In genomic region chrX:107678957-107679740, GRCh38 we compare ENCODE assay signal across 8 cellular contexts. TPM values are rescaled to one million over a fixed set of nuclear protein-coding genes. Genes with fewer than 3 reads are reported as not detected.
A peak's percentile ranks its signal among the peaks of the same experiment; 100 is the strongest.
DNase-seq lines count a peak whose midpoint lies in the region; ATAC-seq and TF ChIP-seq lines count a peak whose summit lies in the region.

No MANE protein-coding gene starts in this region.

- DNase-seq in DMS53 treated with DMSO at 0.1 percent for 48 hours (lab: John Stamatoyannopoulos, UW; ENCODE audit: unreplicated experiment), result peak; percentile 8
- peak; percentile 78 for DNase-seq in M059J (ENCODE audit: low read depth)
- peak; percentile 38 for DNase-seq in activated T-cell treated with anti-CD3 and anti-CD28 coated beads for 1 hour (ENCODE audit: low read depth)
- DNase-seq in fibroblast of pulmonary artery (ENCODE audit: low read depth), result peak; percentile 87
- DNase-seq in stimulated activated CD4-positive, alpha-beta T cell treated with anti-CD3 and anti-CD28 coated beads, Interleukin-4, amount 100 ng/mL, for 1 hour, result peak; percentile 52
- no peak for DNase-seq in inferior parietal cortex (ENCODE audit: extremely low spot score)
- DNase-seq in middle frontal gyrus (ENCODE audit: extremely low spot score, low spot score), result no peak

- H3K4me3 ChIP-seq in fibroblast of pulmonary artery (replicated peaks; ENCODE audit: low read depth, low read length), result no peak overlapping the region

- no peak for ATAC-seq in HG02642 (IDR thresholded peaks at IDR 0.05; ENCODE audit: poor library complexity, unreplicated experiment)

- TF ChIP-seq CTCF in fibroblast of pulmonary artery (IDR thresholded peaks at IDR 0.05; ENCODE audit: low read length, missing control alignments), result no peak

RNA-seq across cellular contexts. Expression of gene PRPS1, which starts 50.8 kb away (rescaled TPM):
- total RNA-seq in M059J (2014; rRNA removed; shearing (Covaris generic)), result 159 and 164 TPM in 2 replicates

Comparison
In these comparisons a context has a peak if more than half of its experiments do, and no peak if none do; other contexts are left out.
1. DNase-seq: peak in DMS53 treated with DMSO at 0.1 percent for 48 hours (single experiment), M059J (single experiment), activated T-cell treated with anti-CD3 and anti-CD28 coated beads for 1 hour (single experiment), fibroblast of pulmonary artery (single experiment) and stimulated activated CD4-positive, alpha-beta T cell treated with anti-CD3 and anti-CD28 coated beads, Interleukin-4, amount 100 ng/mL, for 1 hour (single experiment); none in inferior parietal cortex (single experiment) and middle frontal gyrus (single experiment).